Comparison of ENCODE assay signal across 9 cellular contexts in genomic region chrX:10157032-10157341, GRCh38. TPM values are rescaled to one million over a fixed set of nuclear protein-coding genes. Genes with fewer than 3 reads are reported as not detected.
A peak's percentile ranks its signal among the peaks of the same experiment; 100 is the strongest.
DNase-seq lines count a peak whose midpoint lies in the region; TF ChIP-seq lines count a peak whose summit lies in the region.
"Had no signal": no experiment of that assay in that cellular context is flagged by ENCODE, and none has a peak within 500 bp of the region (broad histone marks: within the 10 kb centered on the region; RNA-seq: fewer than 3 reads in every experiment).

No MANE protein-coding gene starts in this region.

- H3K27me3 Mint-ChIP-seq in Caco-2 (ENCODE audit: insufficient read depth, unreplicated experiment): no peaks in the 10 kb centered on the region
- peaks cover 29% of the 10 kb centered on the region for H3K27me3 Mint-ChIP-seq in activated T-helper 1 cell treated with anti-CD3 and anti-CD28 coated beads, Interleukin-12 subunit alpha, Interleukin-12 subunit beta, Interleukin-2, Interleukin-4 antibody, amounts not matched to agents 30 ng/mL and 10 ng/mL and 1 ng/mL, durations not matched to agents 14 hours and 24 hours and 36 hours (ENCODE audit: insufficient read depth)

- intact Hi-C loops in Caco-2 (cut with micrococcal nuclease; ENCODE audit: unreplicated experiment): loop anchor here (1.0 kb wide), 1 partner anchor 12 kb away; no protein-coding TSS in a partner anchor
- intact Hi-C loops in esophagus squamous epithelium (cut with DNase I): no loop called here
- intact Hi-C loops in activated T-helper 1 cell treated with anti-CD3 and anti-CD28 coated beads, Interleukin-12 subunit alpha, Interleukin-12 subunit beta, Interleukin-2, Interleukin-4 antibody, amounts not matched to agents 30 ng/mL and 10 ng/mL and 1 ng/mL, durations not matched to agents 14 hours and 24 hours and 36 hours (cut with micrococcal nuclease): no loop called here

- H2AFZ ChIP-seq in parathyroid adenoma: peak overlapping the region; percentile 79

- TF ChIP-seq POLR2A in Peyer's patch (IDR thresholded peaks at IDR 0.05) (no peak), esophagus squamous epithelium (IDR thresholded peaks at IDR 0.05) (no peak)

- BruUV-seq in Caco-2 (replicated peaks; lab: Mats Ljungman, UMichigan): TSS peak; percentile 80

- DNase-seq in Caco-2 (no peak), Peyer's patch (no peak), esophagus squamous epithelium (lab: John Stamatoyannopoulos, UW) (no peak), NCI-H524 (lab: John Stamatoyannopoulos, UW) (no peak), SKM-1 treated with dmso at 0.1 percent for 144 hours (lab: John Stamatoyannopoulos, UW; ENCODE audit: unreplicated experiment) (no peak)
- DNase-seq in activated CD4-positive, CD25-positive, alpha-beta regulatory T cell (lab: John Stamatoyannopoulos, UW): no peak
- DNase-seq in activated T-helper 1 cell treated with anti-CD3 and anti-CD28 coated beads, Interleukin-12 subunit alpha, Interleukin-12 subunit beta, Interleukin-2, Interleukin-4 antibody, amounts not matched to agents 30 ng/mL and 10 ng/mL and 1 ng/mL, durations not matched to agents 14 hours and 24 hours and 36 hours (ENCODE audit: low spot score): no peak
- DNase-seq: effector memory CD4-positive, alpha-beta T cell had no signal

- POLR2A ChIA-PET in Caco-2 (lab: Charles Lee): interaction anchor here (0.7 to 2.0 kb wide), 2 partner anchors 23 to 311 kb away, joined by 3 to 5 read pairs; no protein-coding TSS in a partner anchor

- CTCF ChIA-PET in Caco-2 (lab: Charles Lee): interaction anchor here (0.8 kb wide), 1 partner anchor 12 kb away, joined by 3 read pairs; no protein-coding TSS in a partner anchor

- H3K27ac ChIP-seq in Peyer's patch (peak overlapping the region in 3 of 4 donors; percentile 42 to 73 (median 50)), esophagus squamous epithelium (peak overlapping the region in 3 of 4 donors; percentile 3 to 59 (median 14)), parathyroid adenoma (peak overlapping the region; percentile 95)

- H3K4me3 ChIP-seq in Caco-2 (ENCODE audit: low read depth, low read length): peak overlapping the region; percentile 26
- H3K4me3 ChIP-seq in Peyer's patch: peak overlapping the region; percentile 27 to 35 (median 30)
- H3K4me3 ChIP-seq in esophagus squamous epithelium: peak overlapping the region in 3 of 4 donors; percentile 29 to 54 (median 37)
- H3K4me3 ChIP-seq in parathyroid adenoma (ENCODE audit: low read depth, low read length): peak overlapping the region; percentile 66

- H3K9ac ChIP-seq in parathyroid adenoma: no peak overlapping the region

- peak overlapping the region; percentile 76 for H3K27ac Mint-ChIP-seq in Caco-2 (ENCODE audit: unreplicated experiment)
- H3K27ac Mint-ChIP-seq in activated T-helper 1 cell treated with anti-CD3 and anti-CD28 coated beads, Interleukin-12 subunit alpha, Interleukin-12 subunit beta, Interleukin-2, Interleukin-4 antibody, amounts not matched to agents 30 ng/mL and 10 ng/mL and 1 ng/mL, durations not matched to agents 14 hours and 24 hours and 36 hours: no peak overlapping the region

- peaks cover 17% of the 10 kb centered on the region for H3K79me2 ChIP-seq in parathyroid adenoma

- peaks cover 5% of the 10 kb centered on the region for H3K36me3 Mint-ChIP-seq in Caco-2 (ENCODE audit: insufficient read depth, unreplicated experiment)
- no peaks in the 10 kb centered on the region for H3K36me3 Mint-ChIP-seq in activated T-helper 1 cell treated with anti-CD3 and anti-CD28 coated beads, Interleukin-12 subunit alpha, Interleukin-12 subunit beta, Interleukin-2, Interleukin-4 antibody, amounts not matched to agents 30 ng/mL and 10 ng/mL and 1 ng/mL, durations not matched to agents 14 hours and 24 hours and 36 hours (ENCODE audit: low read depth)

- H3K4me1 ChIP-seq in Caco-2: peaks cover 8% of the 10 kb centered on the region; the same call in 1 of the 2 replicates
- H3K4me1 ChIP-seq in Peyer's patch: no peaks in the 10 kb centered on the region
- peaks cover 0 to 27% (median 0%) of the 10 kb centered on the region in 3 donors for H3K4me1 ChIP-seq in esophagus squamous epithelium
- H3K4me1 ChIP-seq in parathyroid adenoma: no peaks in the 10 kb centered on the region

- H3K9me3 Mint-ChIP-seq in Caco-2 (ENCODE audit: unreplicated experiment): no peaks in the 10 kb centered on the region
- no peaks in the 10 kb centered on the region for H3K9me3 Mint-ChIP-seq in activated T-helper 1 cell treated with anti-CD3 and anti-CD28 coated beads, Interleukin-12 subunit alpha, Interleukin-12 subunit beta, Interleukin-2, Interleukin-4 antibody, amounts not matched to agents 30 ng/mL and 10 ng/mL and 1 ng/mL, durations not matched to agents 14 hours and 24 hours and 36 hours

- H3K4me2 ChIP-seq in parathyroid adenoma (ENCODE audit: low read length): peak overlapping the region; percentile 77

- TF ChIP-seq CTCF in Caco-2 (IDR thresholded peaks at IDR 0.05; ENCODE audit: insufficient read depth in 1 of 2, low read depth in 1 of 2, low read length in 1 of 2, severe bottlenecking in 1 of 2, unreplicated experiment in 1 of 2): no peak
- TF ChIP-seq CTCF in Peyer's patch (IDR thresholded peaks at IDR 0.05): no peak
- no peak for TF ChIP-seq CTCF in esophagus squamous epithelium (IDR thresholded peaks at IDR 0.05)
- no peak for TF ChIP-seq CTCF in parathyroid adenoma (IDR thresholded peaks at IDR 0.05)

- H3K4me1 Mint-ChIP-seq in Caco-2 (ENCODE audit: low read depth, unreplicated experiment): peaks cover 12% of the 10 kb centered on the region
- no peaks in the 10 kb centered on the region for H3K4me1 Mint-ChIP-seq in activated T-helper 1 cell treated with anti-CD3 and anti-CD28 coated beads, Interleukin-12 subunit alpha, Interleukin-12 subunit beta, Interleukin-2, Interleukin-4 antibody, amounts not matched to agents 30 ng/mL and 10 ng/mL and 1 ng/mL, durations not matched to agents 14 hours and 24 hours and 36 hours (ENCODE audit: low read depth)

- H3K27me3 ChIP-seq in Caco-2 (replicated peaks; ENCODE audit: control insufficient read depth, insufficient read depth, low read length): no peaks in the 10 kb centered on the region
- H3K27me3 ChIP-seq in Peyer's patch: no peaks in the 10 kb centered on the region
- peaks cover 0 to 32% (median 0%) of the 10 kb centered on the region in 4 donors for H3K27me3 ChIP-seq in esophagus squamous epithelium
- no peaks in the 10 kb centered on the region for H3K27me3 ChIP-seq in parathyroid adenoma (ENCODE audit: control insufficient read depth, insufficient read depth, low read length)

- no peaks in the 10 kb centered on the region for H3K9me3 ChIP-seq in Caco-2
- H3K9me3 ChIP-seq in Peyer's patch: no peaks in the 10 kb centered on the region
- no peaks in the 10 kb centered on the region for H3K9me3 ChIP-seq in esophagus squamous epithelium
- H3K9me3 ChIP-seq in parathyroid adenoma (ENCODE audit: control insufficient read depth, low read length): no peaks in the 10 kb centered on the region

- H3K36me3 ChIP-seq in Caco-2 (ENCODE audit: control insufficient read depth, insufficient read depth, low read length) (no peaks in the 10 kb centered on the region), Peyer's patch (no peaks in the 10 kb centered on the region), esophagus squamous epithelium (no peaks in the 10 kb centered on the region), parathyroid adenoma (ENCODE audit: control insufficient read depth, insufficient read depth, low read length) (no peaks in the 10 kb centered on the region)

- 35 to 45% methylated on average over 5 to 7 of the region's 7 CpGs for whole genome bisulfite sequencing in esophagus squamous epithelium, 2 donors

- peak overlapping the region; percentile 70 for H3K4me3 Mint-ChIP-seq in Caco-2 (ENCODE audit: unreplicated experiment)
- no peak overlapping the region for H3K4me3 Mint-ChIP-seq in activated T-helper 1 cell treated with anti-CD3 and anti-CD28 coated beads, Interleukin-12 subunit alpha, Interleukin-12 subunit beta, Interleukin-2, Interleukin-4 antibody, amounts not matched to agents 30 ng/mL and 10 ng/mL and 1 ng/mL, durations not matched to agents 14 hours and 24 hours and 36 hours

RNA-seq across cellular contexts. Expression of gene CLCN4, which starts 0.2 kb away (rescaled TPM):
- 10.0 and 11.1 TPM in 2 replicates for total RNA-seq in Caco-2 (2022)
- 1 to 10 TPM in 2 of 4 donors, under 1 TPM in 1, not detected in 1; 0.35 to 4.3 (median 1.7) TPM for total RNA-seq in Peyer's patch
- total RNA-seq in esophagus squamous epithelium: 1 to 10 TPM in 1 of 4 donors, under 1 TPM in 3; 0.04 to 3.1 (median 0.53) TPM
- total RNA-seq in activated T-helper 1 cell treated with anti-CD3 and anti-CD28 coated beads, Interleukin-12 subunit alpha, Interleukin-12 subunit beta, Interleukin-2, Interleukin-4 antibody, amounts not matched to agents 30 ng/mL and 10 ng/mL and 1 ng/mL, durations not matched to agents 14 hours and 24 hours and 36 hours: not detected in 2 replicates

Comparison
In these comparisons a context has a peak if more than half of its experiments do, and no peak if none do; other contexts are left out.
1. H3K27ac ChIP-seq: peak in every context shown above with its lines; median percentile 95 in parathyroid adenoma; 50 in Peyer's patch; 14 in esophagus squamous epithelium.